In genomic region chr3:196803891-196804468, GRCh38 we compare ENCODE assay signal across 19 cellular contexts.
DNase-seq lines count a peak whose midpoint lies in the region; ATAC-seq and TF ChIP-seq lines count a peak whose summit lies in the region.
"Had no signal": no experiment of that assay in that cellular context is flagged by ENCODE, and none has a peak within 500 bp of the region (broad histone marks: within the 10 kb centered on the region; RNA-seq: fewer than 3 reads in every experiment).

No MANE protein-coding gene starts in this region.

- H3K9me2 ChIP-seq in PC-9 (ENCODE audit: insufficient read depth) = no peaks in the 10 kb centered on the region

- TF ChIP-seq POLR2A in ovary (IDR thresholded peaks at IDR 0.05) = no peak
- no peak for TF ChIP-seq POLR2A in esophagus squamous epithelium (IDR thresholded peaks at IDR 0.05)

- no peak for TF ChIP-seq EP300 in ovary (IDR thresholded peaks at IDR 0.05)

- no peak overlapping the region for H3K4me2 ChIP-seq in PC-9

- CTCF ChIA-PET in T-cell (lab: Charles Lee) (no interaction called here), PC-9 (lab: Charles Lee) (interaction anchor here (0.5 kb wide), 1 partner anchor 9 kb away, joined by 4 read pairs; no protein-coding TSS in a partner anchor)

- 82 to 86% (median 83%) methylated on average over 9 of the region's 9 CpGs for WGBS in ovary, 3 donors
- 72 to 83% methylated on average over 9 of the region's 9 CpGs for WGBS in esophagus squamous epithelium, 2 donors

- H3K79me2 ChIP-seq in PC-9 (ENCODE audit: low read depth) = peaks cover 14% of the 10 kb centered on the region; the same call in 1 of the 2 replicates

- H3K4me1 ChIP-seq in ovary (ENCODE audit: insufficient read depth) (no peaks in the 10 kb centered on the region), PC-9 (replicated peaks; ENCODE audit: insufficient read depth) (no peaks in the 10 kb centered on the region), esophagus squamous epithelium (no peaks in the 10 kb centered on the region)
- H3K4me1 ChIP-seq: colonic mucosa, lower lobe of right lung had no signal

- peaks cover 11% of the 10 kb centered on the region for H3K36me3 Mint-ChIP-seq in natural killer cell treated with Interleukin-12 subunit alpha and Interleukin-12 subunit beta and Interleukin-15 and Interleukin-18, amount 100 ng/mL, for 72 hours
- H3K36me3 Mint-ChIP-seq in natural killer cell (peaks cover 14% of the 10 kb centered on the region), T-cell (peaks cover 36% of the 10 kb centered on the region)
- H3K36me3 Mint-ChIP-seq in activated naive CD8-positive, alpha-beta T cell treated with anti-CD3 and anti-CD28 coated beads, Interleukin-2, amount 50 U/mL, for 24 hours (ENCODE audit: low read depth) = peaks cover 47% of the 10 kb centered on the region

- no peaks in the 10 kb centered on the region for H3K27me3 Mint-ChIP-seq in natural killer cell treated with Interleukin-12 subunit alpha and Interleukin-12 subunit beta and Interleukin-15 and Interleukin-18, amount 100 ng/mL, for 72 hours
- no peaks in the 10 kb centered on the region for H3K27me3 Mint-ChIP-seq in natural killer cell (ENCODE audit: low read depth in 2 of 2)
- H3K27me3 Mint-ChIP-seq in T-cell = no peaks in the 10 kb centered on the region
- no peaks in the 10 kb centered on the region for H3K27me3 Mint-ChIP-seq in activated naive CD8-positive, alpha-beta T cell treated with anti-CD3 and anti-CD28 coated beads, Interleukin-2, amount 50 U/mL, for 24 hours
- H3K27me3 Mint-ChIP-seq: effector memory CD8-positive, alpha-beta T cell; stimulated activated naive B cell treated with anti-CD40 and anti-IgM and Interleukin-4, amounts not matched to agents 10 μg/mL and 1 μg/mL and 100 μg/mL, for 72 hours had no signal

- no TSS peak for BruUV-seq in PC-9 (replicated peaks; lab: Mats Ljungman, UMichigan)

- H4K20me1 ChIP-seq in PC-9 (ENCODE audit: insufficient read depth) = no peaks in the 10 kb centered on the region

- no peak for TF ChIP-seq CTCF in natural killer cell (IDR thresholded peaks at IDR 0.05)
- TF ChIP-seq CTCF in ovary (IDR thresholded peaks at IDR 0.05) = no peak
- TF ChIP-seq CTCF in PC-9 (conservative IDR thresholded peaks at IDR 0.05) = no peak
- no peak for TF ChIP-seq CTCF in esophagus squamous epithelium (IDR thresholded peaks at IDR 0.05)

- DNase-seq in natural killer cell treated with Interleukin-12 subunit alpha and Interleukin-12 subunit beta and Interleukin-15 and Interleukin-18, amount 100 ng/mL, for 72 hours (ENCODE audit: low spot score) = no peak
- no peak for DNase-seq in natural killer cell
- peak in 3 of 34 experiments; percentile 7 to 12 (median 7) for DNase-seq in T-cell
- no peak for DNase-seq in activated naive CD8-positive, alpha-beta T cell treated with anti-CD3 and anti-CD28 coated beads, Interleukin-2, amount 50 U/mL, for 24 hours
- DNase-seq in ovary = no peak
- no peak for DNase-seq in PC-9
- DNase-seq in esophagus squamous epithelium (lab: John Stamatoyannopoulos, UW) = no peak
- DNase-seq: colonic mucosa; effector memory CD8-positive, alpha-beta T cell; GF-D8; KG1; lower lobe of right lung; NCI-H1436 treated with DMSO at 0.1 percent for 48 hours; NCI-H526 treated with DMSO at 0.1 percent for 48 hours; small intestine; stimulated activated CD4-positive, alpha-beta T cell treated with anti-CD3 and anti-CD28 coated beads, Interleukin-2, amount 100 ng/mL, for 24 hours; stimulated activated naive B cell treated with anti-CD40 and anti-IgM and Interleukin-4, amounts not matched to agents 10 μg/mL and 1 μg/mL and 100 μg/mL, for 72 hours had no signal

- POLR2A ChIA-PET in T-cell (lab: Charles Lee) (no interaction called here), PC-9 (lab: Charles Lee; ENCODE audit: unreplicated experiment) (no interaction called here)

- no peak overlapping the region for H3K4me3 Mint-ChIP-seq in natural killer cell treated with Interleukin-12 subunit alpha and Interleukin-12 subunit beta and Interleukin-15 and Interleukin-18, amount 100 ng/mL, for 72 hours
- H3K4me3 Mint-ChIP-seq in natural killer cell = no peak overlapping the region
- H3K4me3 Mint-ChIP-seq in T-cell = no peak overlapping the region
- no peak overlapping the region for H3K4me3 Mint-ChIP-seq in activated naive CD8-positive, alpha-beta T cell treated with anti-CD3 and anti-CD28 coated beads, Interleukin-2, amount 50 U/mL, for 24 hours
- H3K4me3 Mint-ChIP-seq: effector memory CD8-positive, alpha-beta T cell; stimulated activated naive B cell treated with anti-CD40 and anti-IgM and Interleukin-4, amounts not matched to agents 10 μg/mL and 1 μg/mL and 100 μg/mL, for 72 hours had no signal

- H3K4me3 ChIP-seq in ovary = no peak overlapping the region
- H3K4me3 ChIP-seq in PC-9 = no peak overlapping the region
- no peak overlapping the region for H3K4me3 ChIP-seq in esophagus squamous epithelium
- H3K4me3 ChIP-seq: colonic mucosa, lower lobe of right lung had no signal

- no peaks in the 10 kb centered on the region for H3K36me3 ChIP-seq in ovary
- peaks cover 50% of the 10 kb centered on the region for H3K36me3 ChIP-seq in PC-9 (ENCODE audit: low read depth)
- H3K36me3 ChIP-seq in esophagus squamous epithelium = peaks cover 0 to 85% (median 44%) of the 10 kb centered on the region in 3 donors

- H3K4me1 Mint-ChIP-seq in natural killer cell treated with Interleukin-12 subunit alpha and Interleukin-12 subunit beta and Interleukin-15 and Interleukin-18, amount 100 ng/mL, for 72 hours (ENCODE audit: low read depth in 2 of 2) = peaks cover 0 to 7% of the 10 kb centered on the region in 2 donors
- H3K4me1 Mint-ChIP-seq in natural killer cell = no peaks in the 10 kb centered on the region
- peaks cover 13 to 20% (median 18%) of the 10 kb centered on the region in 3 donors for H3K4me1 Mint-ChIP-seq in T-cell
- H3K4me1 Mint-ChIP-seq in activated naive CD8-positive, alpha-beta T cell treated with anti-CD3 and anti-CD28 coated beads, Interleukin-2, amount 50 U/mL, for 24 hours = peaks cover 18% of the 10 kb centered on the region

- H3K27ac ChIP-seq in ovary (no peak overlapping the region), PC-9 (no peak overlapping the region), esophagus squamous epithelium (no peak overlapping the region)
- H3K27ac ChIP-seq: colonic mucosa, lower lobe of right lung had no signal

- intact Hi-C loops in natural killer cell (cut with micrococcal nuclease) (no loop called here), ovary (cut with DNase I) (no loop called here), PC-9 (cut with micrococcal nuclease; ENCODE audit: unreplicated experiment) (no loop called here), esophagus squamous epithelium (cut with DNase I) (no loop called here)

- H3K9me3 ChIP-seq in ovary = no peaks in the 10 kb centered on the region
- no peaks in the 10 kb centered on the region for H3K9me3 ChIP-seq in PC-9 (ENCODE audit: insufficient read depth, low read depth)
- no peaks in the 10 kb centered on the region for H3K9me3 ChIP-seq in esophagus squamous epithelium
- H3K9me3 ChIP-seq: colonic mucosa, lower lobe of right lung had no signal

- H3F3A ChIP-seq in PC-9 (ENCODE audit: insufficient read depth, low read depth) = peaks cover 11% of the 10 kb centered on the region

- H3K9me3 Mint-ChIP-seq in natural killer cell treated with Interleukin-12 subunit alpha and Interleukin-12 subunit beta and Interleukin-15 and Interleukin-18, amount 100 ng/mL, for 72 hours = no peaks in the 10 kb centered on the region
- H3K9me3 Mint-ChIP-seq in natural killer cell (no peaks in the 10 kb centered on the region), T-cell (no peaks in the 10 kb centered on the region)
- H3K9me3 Mint-ChIP-seq in activated naive CD8-positive, alpha-beta T cell treated with anti-CD3 and anti-CD28 coated beads, Interleukin-2, amount 50 U/mL, for 24 hours = no peaks in the 10 kb centered on the region
- H3K9me3 Mint-ChIP-seq: effector memory CD8-positive, alpha-beta T cell; stimulated activated naive B cell treated with anti-CD40 and anti-IgM and Interleukin-4, amounts not matched to agents 10 μg/mL and 1 μg/mL and 100 μg/mL, for 72 hours had no signal

- no peaks in the 10 kb centered on the region for H3K27me3 ChIP-seq in ovary
- no peaks in the 10 kb centered on the region for H3K27me3 ChIP-seq in PC-9 (ENCODE audit: insufficient read depth, low read depth)
- H3K27me3 ChIP-seq in esophagus squamous epithelium = no peaks in the 10 kb centered on the region
- H3K27me3 ChIP-seq: colonic mucosa had no signal

- ATAC-seq in natural killer cell treated with Interleukin-12 subunit alpha and Interleukin-12 subunit beta and Interleukin-15 and Interleukin-18, amount 100 ng/mL, for 72 hours = no peak
- ATAC-seq in natural killer cell = no peak
- peak in 1 of 4 experiments; percentile 88 for ATAC-seq in T-cell (replicated peaks in 1 of 4)
- peak; percentile 76 for ATAC-seq in activated naive CD8-positive, alpha-beta T cell treated with anti-CD3 and anti-CD28 coated beads, Interleukin-2, amount 50 U/mL, for 24 hours
- ATAC-seq: effector memory CD8-positive, alpha-beta T cell; esophagus mucosa; lower lobe of right lung; Right ventricle myocardium inferior; stimulated activated naive B cell treated with anti-CD40 and anti-IgM and Interleukin-4, amounts not matched to agents 10 μg/mL and 1 μg/mL and 100 μg/mL, for 72 hours had no signal

- H2AFZ ChIP-seq in PC-9 = no peak overlapping the region

- peak overlapping the region; percentile 18 to 27 for H3K27ac Mint-ChIP-seq in natural killer cell treated with Interleukin-12 subunit alpha and Interleukin-12 subunit beta and Interleukin-15 and Interleukin-18, amount 100 ng/mL, for 72 hours
- H3K27ac Mint-ChIP-seq in natural killer cell (no peak overlapping the region), T-cell (peak overlapping the region; percentile 54 to 73)
- peak overlapping the region; percentile 78 for H3K27ac Mint-ChIP-seq in activated naive CD8-positive, alpha-beta T cell treated with anti-CD3 and anti-CD28 coated beads, Interleukin-2, amount 50 U/mL, for 24 hours
- H3K27ac Mint-ChIP-seq: stimulated activated naive B cell treated with anti-CD40 and anti-IgM and Interleukin-4, amounts not matched to agents 10 μg/mL and 1 μg/mL and 100 μg/mL, for 72 hours had no signal

Comparison
In these comparisons a context has a peak if more than half of its experiments do, and no peak if none do; other contexts are left out.
1. H3K27ac Mint-ChIP-seq: peak in natural killer cell treated with Interleukin-12 subunit alpha and Interleukin-12 subunit beta and Interleukin-15 and Interleukin-18, amount 100 ng/mL, for 72 hours (2 of 2), T-cell (2 of 2) and activated naive CD8-positive, alpha-beta T cell treated with anti-CD3 and anti-CD28 coated beads, Interleukin-2, amount 50 U/mL, for 24 hours (single experiment); none in natural killer cell (0 of 2).